8 cellular contexts compared by ENCODE assay signal in the genomic region with DNA sequence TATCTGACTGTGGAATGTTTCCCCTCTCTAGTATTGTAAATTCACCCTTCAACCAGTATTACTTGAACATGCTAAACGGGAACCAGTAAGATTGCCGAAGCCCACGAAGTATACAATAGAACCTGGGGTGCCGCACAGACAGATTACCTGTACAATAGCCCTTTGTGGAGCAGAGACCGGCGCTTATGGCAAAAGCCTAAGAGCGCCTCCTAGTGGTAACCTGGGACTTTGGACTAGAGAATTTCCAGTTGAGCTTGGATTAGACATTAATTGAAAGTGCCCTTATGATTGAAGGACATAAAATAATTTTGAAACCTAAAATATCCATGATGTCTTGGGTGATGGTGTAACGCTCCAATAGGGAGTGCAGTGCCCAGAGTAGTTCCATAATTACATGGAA. TPM values are rescaled to one million over a fixed set of nuclear protein-coding genes. Genes with fewer than 3 reads are reported as not detected.
DNase-seq lines count a peak whose midpoint lies in the region; ATAC-seq, FAIRE-seq and TF ChIP-seq lines count a peak whose summit lies in the region.

No MANE protein-coding gene starts in this region.

- no peaks in the 10 kb centered on the region for H3K9me3 Mint-ChIP-seq in activated naive CD4-positive, alpha-beta T cell treated with anti-CD3 and anti-CD28 coated beads, Interleukin-2, amount 10 ng/mL, durations not matched to agents 7 days and 5 days

- H3K27me3 Mint-ChIP-seq in activated naive CD4-positive, alpha-beta T cell treated with anti-CD3 and anti-CD28 coated beads, Interleukin-2, amount 10 ng/mL, durations not matched to agents 7 days and 5 days = no peaks in the 10 kb centered on the region

- H3K4me1 Mint-ChIP-seq in activated naive CD4-positive, alpha-beta T cell treated with anti-CD3 and anti-CD28 coated beads, Interleukin-2, amount 10 ng/mL, durations not matched to agents 7 days and 5 days = peaks cover 24% of the 10 kb centered on the region

- H3K36me3 Mint-ChIP-seq in activated naive CD4-positive, alpha-beta T cell treated with anti-CD3 and anti-CD28 coated beads, Interleukin-2, amount 10 ng/mL, durations not matched to agents 7 days and 5 days = no peaks in the 10 kb centered on the region

- TF ChIP-seq CTCF in cardiac muscle cell (IDR thresholded peaks at IDR 0.05; ENCODE audit: low read depth, low read length) (peak; percentile 73), prostate gland (IDR thresholded peaks at IDR 0.05) (peak; percentile 30 to 65 (median 60))

- CTCF ChIA-PET in activated naive CD4-positive, alpha-beta T cell treated with anti-CD3 and anti-CD28 coated beads, Interleukin-2, amount 10 ng/mL, durations not matched to agents 7 days and 5 days (lab: Charles Lee) = interaction anchor here (0.6 to 3.5 kb wide), 10 partner anchors 10 to 821 kb away, joined by 3 to 17 read pairs (median 4); no protein-coding TSS in a partner anchor

- H3K9me3 ChIP-seq in cardiac muscle cell (ENCODE audit: low read depth) = no peaks in the 10 kb centered on the region
- no peaks in the 10 kb centered on the region for H3K9me3 ChIP-seq in prostate gland

- intact Hi-C loops in prostate gland (cut with DNase I) = loop anchor here (5.0 kb wide), 1 partner anchor 192 kb away; the partner anchor contains the start of gene UBA1

- H3K36me3 ChIP-seq in cardiac muscle cell (no peaks in the 10 kb centered on the region), prostate gland (no peaks in the 10 kb centered on the region)

- 6% methylated on average over 8 of the region's 8 CpGs for WGBS in prostate gland

- H3K4me1 ChIP-seq in cardiac muscle cell (ENCODE audit: low read depth) = no peaks in the 10 kb centered on the region
- no peaks in the 10 kb centered on the region for H3K4me1 ChIP-seq in prostate gland (replicated peaks)

- no peak overlapping the region for H3K27ac ChIP-seq in cardiac muscle cell
- no peak overlapping the region for H3K27ac ChIP-seq in prostate gland

- H3K27ac Mint-ChIP-seq in activated naive CD4-positive, alpha-beta T cell treated with anti-CD3 and anti-CD28 coated beads, Interleukin-2, amount 10 ng/mL, durations not matched to agents 7 days and 5 days = no peak overlapping the region

- peak; percentile 86 for FAIRE-seq in G401.6 (lab: Jason Lieb, UNC)

- ATAC-seq in SK-N-SH treated with all-trans-retinoic acid at 6 μM for 48 hours (peak; percentile 88), HG03280 (IDR thresholded peaks at IDR 0.05; ENCODE audit: unreplicated experiment) (no peak), GM21526 (IDR thresholded peaks at IDR 0.05; ENCODE audit: low FRiP score, unreplicated experiment) (no peak)

- DNase-seq in MV-4-11 (lab: John Stamatoyannopoulos, UW) (peak; percentile 17), cardiac muscle cell (ENCODE audit: low read depth in 1 of 2, low spot score in 1 of 2) (peak; percentile 70 to 82), prostate gland (ENCODE audit: low spot score) (peak; percentile 64)
- DNase-seq in activated naive CD4-positive, alpha-beta T cell treated with anti-CD3 and anti-CD28 coated beads, Interleukin-2, amount 10 ng/mL, durations not matched to agents 7 days and 5 days = peak; percentile 75

- H3K4me3 Mint-ChIP-seq in activated naive CD4-positive, alpha-beta T cell treated with anti-CD3 and anti-CD28 coated beads, Interleukin-2, amount 10 ng/mL, durations not matched to agents 7 days and 5 days = no peak overlapping the region

- H3K4me3 ChIP-seq in cardiac muscle cell (no peak overlapping the region), prostate gland (no peak overlapping the region)

- TF ChIP-seq POLR2A in prostate gland (IDR thresholded peaks at IDR 0.05) = no peak

- H3K27me3 ChIP-seq in cardiac muscle cell (no peaks in the 10 kb centered on the region), prostate gland (replicated peaks; ENCODE audit: insufficient read depth) (no peaks in the 10 kb centered on the region)

TF ChIP-seq in SK-N-SH treated with all-trans-retinoic acid at 6 μM for 48 hours, 23 proteins besides CTCF, POLR2A, EP300 and RAD21:
- TF ChIP-seq PATZ1 (CRISPR knock-in tag; IDR thresholded peaks at IDR 0.05; ENCODE audit: borderline replicate concordance) (no peak), BACH2 (CRISPR knock-in tag; IDR thresholded peaks at IDR 0.05; ENCODE audit: borderline replicate concordance) (no peak), OSR1 (CRISPR knock-in tag; IDR thresholded peaks at IDR 0.05) (no peak), GLIS3 (CRISPR knock-in tag; IDR thresholded peaks at IDR 0.05) (no peak), ESRRG (CRISPR knock-in tag; IDR thresholded peaks at IDR 0.05) (no peak), CSDC2 (CRISPR knock-in tag; IDR thresholded peaks at IDR 0.05) (no peak), TSHZ2 (CRISPR knock-in tag; IDR thresholded peaks at IDR 0.05) (no peak), PPARA (CRISPR knock-in tag; IDR thresholded peaks at IDR 0.05; ENCODE audit: borderline replicate concordance) (no peak), ISL1 (CRISPR knock-in tag; IDR thresholded peaks at IDR 0.05) (no peak), RARB (CRISPR knock-in tag; IDR thresholded peaks at IDR 0.05) (no peak), TCF4 (CRISPR knock-in tag; IDR thresholded peaks at IDR 0.05; ENCODE audit: borderline replicate concordance) (no peak)

RNA-seq across cellular contexts. Expression of gene ZNF157, which starts 14.1 kb away (rescaled TPM):
- 0.12 and 0.49 TPM in 2 replicates for total RNA-seq in cardiac muscle cell
- polyA plus RNA-seq in cardiac muscle cell = 1.00 TPM in 1 of 2 replicates, not detected in the other
- total RNA-seq in prostate gland = 1 to 10 TPM in 1 of 2 donors, under 1 TPM in 1; 0.32 to 1.4 TPM

Comparison
In these comparisons a context has a peak if more than half of its experiments do, and no peak if none do; other contexts are left out.
1. DNase-seq: peak in every context shown above with its lines; median percentile 76 in cardiac muscle cell; 75 in activated naive CD4-positive, alpha-beta T cell treated with anti-CD3 and anti-CD28 coated beads, Interleukin-2, amount 10 ng/mL, durations not matched to agents 7 days and 5 days; 64 in prostate gland; 17 in MV-4-11.